In the genomic region with DNA sequence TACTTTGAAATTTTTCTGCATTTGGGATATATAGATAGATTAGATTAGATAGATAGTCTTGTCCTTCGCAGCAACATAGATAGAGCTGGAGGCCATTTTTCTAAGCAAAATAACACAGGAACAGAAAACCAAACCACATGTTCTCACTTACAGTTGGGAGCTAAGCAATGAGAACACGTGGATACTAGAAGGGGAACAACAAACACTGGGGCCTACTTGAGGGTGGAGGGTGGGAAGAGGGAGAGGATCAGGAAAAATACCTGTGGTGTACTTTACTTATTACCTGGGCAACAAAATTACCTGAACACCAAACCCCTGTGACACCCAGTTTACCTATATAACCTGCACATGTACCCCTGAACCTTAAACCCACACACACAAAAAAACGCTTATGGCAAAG, we compare ENCODE assay signal across 22 cellular contexts.
"Had no signal": no experiment of that assay in that cellular context is flagged by ENCODE, and none has a peak within 500 bp of the region (broad histone marks: within the 10 kb centered on the region; RNA-seq: fewer than 3 reads in every experiment).

No MANE protein-coding gene starts in this region.

- H3K27me3 Mint-ChIP-seq: activated B cell treated with CpG ODN at 0.5 μM for 24 hours; activated CD4-positive, alpha-beta memory T cell treated with anti-CD3 and anti-CD28 coated beads for 36 hours; activated naive CD4-positive, alpha-beta T cell treated with anti-CD3 and anti-CD28 coated beads, Interleukin-2, amount 50 U/mL, for 24 hours; naive B cell; type B pancreatic cell had no signal

- FAIRE-seq: islet of Langerhans had no signal

- ATAC-seq: gastrocnemius medialis, psoas muscle had no signal

- H3K27me3 ChIP-seq: adrenal gland, ascending aorta, colonic mucosa, dorsolateral prefrontal cortex, esophagus squamous epithelium, gastrocnemius medialis, right atrium auricular region, testis had no signal

- H3K9me3 ChIP-seq: adrenal gland, ascending aorta, colonic mucosa, esophagus squamous epithelium, gastrocnemius medialis, psoas muscle, right atrium auricular region, testis had no signal

- H3K27ac Mint-ChIP-seq: activated B cell treated with CpG ODN at 0.5 μM for 24 hours; activated CD4-positive, alpha-beta memory T cell treated with anti-CD3 and anti-CD28 coated beads for 36 hours; activated naive CD4-positive, alpha-beta T cell treated with anti-CD3 and anti-CD28 coated beads, Interleukin-2, amount 50 U/mL, for 24 hours had no signal

- H3K4me3 ChIP-seq: adrenal gland, ascending aorta, colonic mucosa, dorsolateral prefrontal cortex, esophagus squamous epithelium, gastrocnemius medialis, psoas muscle, right atrium auricular region, testis had no signal

- H3K9me3 Mint-ChIP-seq: activated B cell treated with CpG ODN at 0.5 μM for 24 hours; activated CD4-positive, alpha-beta memory T cell treated with anti-CD3 and anti-CD28 coated beads for 36 hours; activated naive CD4-positive, alpha-beta T cell treated with anti-CD3 and anti-CD28 coated beads, Interleukin-2, amount 50 U/mL, for 24 hours; activated T-helper 1 cell treated with anti-CD3 and anti-CD28 coated beads, Interleukin-12 subunit alpha, Interleukin-12 subunit beta, Interleukin-2, Interleukin-4 antibody, amounts not matched to agents 30 ng/mL and 10 ng/mL and 1 ng/mL, durations not matched to agents 14 hours and 24 hours and 36 hours; naive B cell; type B pancreatic cell had no signal

- H3K27ac ChIP-seq: adrenal gland, ascending aorta, colonic mucosa, dorsolateral prefrontal cortex, esophagus squamous epithelium, gastrocnemius medialis, psoas muscle, right atrium auricular region, testis had no signal

- DNase-seq: activated B cell treated with CpG ODN at 0.5 μM for 24 hours; activated CD4-positive, alpha-beta memory T cell treated with anti-CD3 and anti-CD28 coated beads for 36 hours; activated CD4-positive, alpha-beta T cell treated with anti-CD3 and anti-CD28 coated beads for 4 hours; activated gamma-delta T cell; adrenal gland; colonic mucosa; dorsolateral prefrontal cortex; esophagus squamous epithelium; gastrocnemius medialis; hypothalamus; naive B cell; psoas muscle; stimulated activated CD4-positive, alpha-beta T cell treated with anti-CD3 and anti-CD28 coated beads, Interleukin-12 subunit alpha, Interleukin-12 subunit beta, amount 100 ng/mL, for 4 hours; stimulated activated CD4-positive, alpha-beta T cell treated with anti-CD3 and anti-CD28 coated beads, Interleukin-4, amount 100 ng/mL, for 4 hours; T1000; testis had no signal

- H3K4me1 Mint-ChIP-seq: activated B cell treated with CpG ODN at 0.5 μM for 24 hours had no signal

- H3K4me1 ChIP-seq: ascending aorta, colonic mucosa had no signal

- H3K4me3 Mint-ChIP-seq: activated B cell treated with CpG ODN at 0.5 μM for 24 hours; activated CD4-positive, alpha-beta memory T cell treated with anti-CD3 and anti-CD28 coated beads for 36 hours; activated naive CD4-positive, alpha-beta T cell treated with anti-CD3 and anti-CD28 coated beads, Interleukin-2, amount 50 U/mL, for 24 hours; activated T-helper 1 cell treated with anti-CD3 and anti-CD28 coated beads, Interleukin-12 subunit alpha, Interleukin-12 subunit beta, Interleukin-2, Interleukin-4 antibody, amounts not matched to agents 30 ng/mL and 10 ng/mL and 1 ng/mL, durations not matched to agents 14 hours and 24 hours and 36 hours; naive B cell; type B pancreatic cell had no signal
